In genomic region chr19:4531562-4532165, GRCh38 we compare ENCODE assay signal across 1 cellular context.
A peak's percentile ranks its signal among the peaks of the same experiment; 100 is the strongest.
TF ChIP-seq lines count a peak whose summit lies in the region.

No MANE protein-coding gene starts in this region.

TF ChIP-seq in HepG2, 621 proteins besides CTCF, POLR2A, EP300 and RAD21 (continued from another document and continues in another):
- TF ChIP-seq, protein P1, sequence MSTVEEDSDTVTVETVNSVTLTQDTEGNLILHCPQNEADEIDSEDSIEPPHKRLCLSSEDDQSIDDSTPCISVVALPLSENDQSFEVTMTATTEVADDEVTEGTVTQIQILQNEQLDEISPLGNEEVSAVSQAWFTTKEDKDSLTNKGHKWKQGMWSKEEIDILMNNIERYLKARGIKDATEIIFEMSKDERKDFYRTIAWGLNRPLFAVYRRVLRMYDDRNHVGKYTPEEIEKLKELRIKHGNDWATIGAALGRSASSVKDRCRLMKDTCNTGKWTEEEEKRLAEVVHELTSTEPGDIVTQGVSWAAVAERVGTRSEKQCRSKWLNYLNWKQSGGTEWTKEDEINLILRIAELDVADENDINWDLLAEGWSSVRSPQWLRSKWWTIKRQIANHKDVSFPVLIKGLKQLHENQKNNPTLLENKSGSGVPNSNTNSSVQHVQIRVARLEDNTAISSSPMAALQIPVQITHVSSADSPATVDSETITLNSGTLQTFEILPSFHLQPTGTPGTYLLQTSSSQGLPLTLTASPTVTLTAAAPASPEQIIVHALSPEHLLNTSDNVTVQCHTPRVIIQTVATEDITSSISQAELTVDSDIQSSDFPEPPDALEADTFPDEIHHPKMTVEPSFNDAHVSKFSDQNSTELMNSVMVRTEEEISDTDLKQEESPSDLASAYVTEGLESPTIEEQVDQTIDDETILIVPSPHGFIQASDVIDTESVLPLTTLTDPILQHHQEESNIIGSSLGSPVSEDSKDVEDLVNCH (CRISPR knock-in tag; IDR thresholded peaks at IDR 0.05): no peak
- TF ChIP-seq ZBTB10 (CRISPR knock-in tag; IDR thresholded peaks at IDR 0.05; ENCODE audit: borderline replicate concordance): no peak
- TF ChIP-seq ZNF17 (CRISPR knock-in tag; IDR thresholded peaks at IDR 0.05): no peak
- TF ChIP-seq ZBTB43 (CRISPR knock-in tag; conservative IDR thresholded peaks at IDR 0.05): 0 out of 2 replicates have a peak, but pooled peaks have one; percentile 37
- TF ChIP-seq, protein P2, sequence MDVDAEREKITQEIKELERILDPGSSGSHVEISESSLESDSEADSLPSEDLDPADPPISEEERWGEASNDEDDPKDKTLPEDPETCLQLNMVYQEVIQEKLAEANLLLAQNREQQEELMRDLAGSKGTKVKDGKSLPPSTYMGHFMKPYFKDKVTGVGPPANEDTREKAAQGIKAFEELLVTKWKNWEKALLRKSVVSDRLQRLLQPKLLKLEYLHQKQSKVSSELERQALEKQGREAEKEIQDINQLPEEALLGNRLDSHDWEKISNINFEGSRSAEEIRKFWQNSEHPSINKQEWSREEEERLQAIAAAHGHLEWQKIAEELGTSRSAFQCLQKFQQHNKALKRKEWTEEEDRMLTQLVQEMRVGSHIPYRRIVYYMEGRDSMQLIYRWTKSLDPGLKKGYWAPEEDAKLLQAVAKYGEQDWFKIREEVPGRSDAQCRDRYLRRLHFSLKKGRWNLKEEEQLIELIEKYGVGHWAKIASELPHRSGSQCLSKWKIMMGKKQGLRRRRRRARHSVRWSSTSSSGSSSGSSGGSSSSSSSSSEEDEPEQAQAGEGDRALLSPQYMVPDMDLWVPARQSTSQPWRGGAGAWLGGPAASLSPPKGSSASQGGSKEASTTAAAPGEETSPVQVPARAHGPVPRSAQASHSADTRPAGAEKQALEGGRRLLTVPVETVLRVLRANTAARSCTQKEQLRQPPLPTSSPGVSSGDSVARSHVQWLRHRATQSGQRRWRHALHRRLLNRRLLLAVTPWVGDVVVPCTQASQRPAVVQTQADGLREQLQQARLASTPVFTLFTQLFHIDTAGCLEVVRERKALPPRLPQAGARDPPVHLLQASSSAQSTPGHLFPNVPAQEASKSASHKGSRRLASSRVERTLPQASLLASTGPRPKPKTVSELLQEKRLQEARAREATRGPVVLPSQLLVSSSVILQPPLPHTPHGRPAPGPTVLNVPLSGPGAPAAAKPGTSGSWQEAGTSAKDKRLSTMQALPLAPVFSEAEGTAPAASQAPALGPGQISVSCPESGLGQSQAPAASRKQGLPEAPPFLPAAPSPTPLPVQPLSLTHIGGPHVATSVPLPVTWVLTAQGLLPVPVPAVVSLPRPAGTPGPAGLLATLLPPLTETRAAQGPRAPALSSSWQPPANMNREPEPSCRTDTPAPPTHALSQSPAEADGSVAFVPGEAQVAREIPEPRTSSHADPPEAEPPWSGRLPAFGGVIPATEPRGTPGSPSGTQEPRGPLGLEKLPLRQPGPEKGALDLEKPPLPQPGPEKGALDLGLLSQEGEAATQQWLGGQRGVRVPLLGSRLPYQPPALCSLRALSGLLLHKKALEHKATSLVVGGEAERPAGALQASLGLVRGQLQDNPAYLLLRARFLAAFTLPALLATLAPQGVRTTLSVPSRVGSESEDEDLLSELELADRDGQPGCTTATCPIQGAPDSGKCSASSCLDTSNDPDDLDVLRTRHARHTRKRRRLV (CRISPR knock-in tag; IDR thresholded peaks at IDR 0.05): 0 out of 2 replicates have a peak, but pooled peaks have one; percentile 42
- peak; percentile 67 for TF ChIP-seq HBP1 (CRISPR knock-in tag; IDR thresholded peaks at IDR 0.05; ENCODE audit: low read depth)
- peak; percentile 37; the same call in 1 of the 2 replicates for TF ChIP-seq ZNF160 (CRISPR knock-in tag; IDR thresholded peaks at IDR 0.05)
- TF ChIP-seq, protein P3, sequence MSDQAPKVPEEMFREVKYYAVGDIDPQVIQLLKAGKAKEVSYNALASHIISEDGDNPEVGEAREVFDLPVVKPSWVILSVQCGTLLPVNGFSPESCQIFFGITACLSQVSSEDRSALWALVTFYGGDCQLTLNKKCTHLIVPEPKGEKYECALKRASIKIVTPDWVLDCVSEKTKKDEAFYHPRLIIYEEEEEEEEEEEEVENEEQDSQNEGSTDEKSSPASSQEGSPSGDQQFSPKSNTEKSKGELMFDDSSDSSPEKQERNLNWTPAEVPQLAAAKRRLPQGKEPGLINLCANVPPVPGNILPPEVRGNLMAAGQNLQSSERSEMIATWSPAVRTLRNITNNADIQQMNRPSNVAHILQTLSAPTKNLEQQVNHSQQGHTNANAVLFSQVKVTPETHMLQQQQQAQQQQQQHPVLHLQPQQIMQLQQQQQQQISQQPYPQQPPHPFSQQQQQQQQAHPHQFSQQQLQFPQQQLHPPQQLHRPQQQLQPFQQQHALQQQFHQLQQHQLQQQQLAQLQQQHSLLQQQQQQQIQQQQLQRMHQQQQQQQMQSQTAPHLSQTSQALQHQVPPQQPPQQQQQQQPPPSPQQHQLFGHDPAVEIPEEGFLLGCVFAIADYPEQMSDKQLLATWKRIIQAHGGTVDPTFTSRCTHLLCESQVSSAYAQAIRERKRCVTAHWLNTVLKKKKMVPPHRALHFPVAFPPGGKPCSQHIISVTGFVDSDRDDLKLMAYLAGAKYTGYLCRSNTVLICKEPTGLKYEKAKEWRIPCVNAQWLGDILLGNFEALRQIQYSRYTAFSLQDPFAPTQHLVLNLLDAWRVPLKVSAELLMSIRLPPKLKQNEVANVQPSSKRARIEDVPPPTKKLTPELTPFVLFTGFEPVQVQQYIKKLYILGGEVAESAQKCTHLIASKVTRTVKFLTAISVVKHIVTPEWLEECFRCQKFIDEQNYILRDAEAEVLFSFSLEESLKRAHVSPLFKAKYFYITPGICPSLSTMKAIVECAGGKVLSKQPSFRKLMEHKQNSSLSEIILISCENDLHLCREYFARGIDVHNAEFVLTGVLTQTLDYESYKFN (CRISPR knock-in tag; conservative IDR thresholded peaks at IDR 0.05): peak; percentile 51
- TF ChIP-seq ZNF7 (CRISPR knock-in tag; IDR thresholded peaks at IDR 0.05): no peak
- TF ChIP-seq HNRNPK (IDR thresholded peaks at IDR 0.05; ENCODE audit: low read depth, low read length, poor library complexity, severe bottlenecking): peak; percentile 43
- TF ChIP-seq TFAP4 (IDR thresholded peaks at IDR 0.05; ENCODE audit: borderline replicate concordance, low read depth): peak; percentile 26; the same call in 1 of the 2 replicates
- TF ChIP-seq RAD51 (IDR thresholded peaks at IDR 0.05; ENCODE audit: borderline replicate concordance): no peak
- TF ChIP-seq SIX4 (CRISPR knock-in tag; IDR thresholded peaks at IDR 0.05): no peak
- no peak for TF ChIP-seq ZNF24 (IDR thresholded peaks at IDR 0.05)
- TF ChIP-seq ZNF34 (CRISPR knock-in tag; IDR thresholded peaks at IDR 0.05; ENCODE audit: borderline replicate concordance): no peak
- TF ChIP-seq ZNF781 (CRISPR knock-in tag; IDR thresholded peaks at IDR 0.05; ENCODE audit: borderline replicate concordance, not compliant biosample characterization): peak; percentile 35
- no peak for TF ChIP-seq PCBP2 (optimal IDR thresholded peaks at IDR 0.05; ENCODE audit: low read depth, low read length, poor library complexity, severe bottlenecking)
- 0 out of 2 replicates have a peak, but pooled peaks have one; percentile 37 for TF ChIP-seq REL (CRISPR knock-in tag; conservative IDR thresholded peaks at IDR 0.05)
- TF ChIP-seq FIP1L1 (IDR thresholded peaks at IDR 0.05; ENCODE audit: borderline replicate concordance, insufficient read depth, low read depth, low read length): no peak
- TF ChIP-seq ZNF343 (CRISPR knock-in tag; IDR thresholded peaks at IDR 0.05): 0 out of 2 replicates have a peak, but pooled peaks have one; percentile 66
- TF ChIP-seq ZNF282 (IDR thresholded peaks at IDR 0.05; ENCODE audit: partially characterized antibody): no peak
- no peak for TF ChIP-seq TEAD2 (CRISPR knock-in tag; IDR thresholded peaks at IDR 0.05)
- TF ChIP-seq CENPT (CRISPR knock-in tag; IDR thresholded peaks at IDR 0.05; ENCODE audit: low read depth): no peak
- TF ChIP-seq ZNF510 (CRISPR knock-in tag; IDR thresholded peaks at IDR 0.05; ENCODE audit: low read depth): no peak
- TF ChIP-seq MED1 (CRISPR knock-in tag; IDR thresholded peaks at IDR 0.05): peak; percentile 83
- TF ChIP-seq GPN1 (CRISPR knock-in tag; IDR thresholded peaks at IDR 0.05; ENCODE audit: borderline replicate concordance): no peak
- no peak for TF ChIP-seq HIVEP1 (CRISPR knock-in tag; IDR thresholded peaks at IDR 0.05)
- peak; percentile 48; the same call in 1 of the 2 replicates for TF ChIP-seq ZNF225 (CRISPR knock-in tag; IDR thresholded peaks at IDR 0.05)
- TF ChIP-seq ADNP (CRISPR knock-in tag; IDR thresholded peaks at IDR 0.05): no peak
- TF ChIP-seq GTF2F1 (IDR thresholded peaks at IDR 0.05; ENCODE audit: low read length): no peak
- TF ChIP-seq AKAP8 (CRISPR knock-in tag; IDR thresholded peaks at IDR 0.05): peak; percentile 73; the same call in 1 of the 2 replicates
- TF ChIP-seq BRCA1 (CRISPR knock-in tag; IDR thresholded peaks at IDR 0.05): peak; percentile 36; the same call in 1 of the 2 replicates
- no peak for TF ChIP-seq ZBTB4 (CRISPR knock-in tag; IDR thresholded peaks at IDR 0.05; ENCODE audit: borderline replicate concordance)
